ENCODE assay signal across 1 cellular context in genomic region chr9:99199938-99200539, GRCh38.
TF ChIP-seq lines count a peak whose summit lies in the region.

No MANE protein-coding gene starts in this region.

TF ChIP-seq in GM12878, 131 proteins besides CTCF, POLR2A, EP300 and RAD21 (continued from another document and continues in another):
- TF ChIP-seq ZBTB11 (CRISPR knock-in tag; IDR thresholded peaks at IDR 0.05) = no peak
- no peak for TF ChIP-seq CHD4 (IDR thresholded peaks at IDR 0.05)
- TF ChIP-seq NR2C2 (IDR thresholded peaks at IDR 0.05; ENCODE audit: borderline replicate concordance, control insufficient read depth, insufficient read length, low read depth) = no peak
- no peak for TF ChIP-seq USF1 (IDR thresholded peaks at IDR 0.05; ENCODE audit: borderline replicate concordance, extremely low read length, insufficient read depth, low read depth, low read length)
- 0 out of 4 replicates have a peak, but pooled peaks of 1 of the 2 experiments have one; percentile 17 for TF ChIP-seq BHLHE40 (IDR thresholded peaks at IDR 0.05; ENCODE audit: borderline replicate concordance in 1 of 2, low read depth in 2 of 2, low read length in 1 of 2)
- TF ChIP-seq STAT3 (IDR thresholded peaks at IDR 0.05; ENCODE audit: low read depth, low read length) = no peak
- TF ChIP-seq HDGF (IDR thresholded peaks at IDR 0.05) = no peak; the same call in 1 of the 2 replicates
- TF ChIP-seq BCLAF1 (IDR thresholded peaks at IDR 0.05) = no peak
- no peak; the same call in 1 of the 2 replicates for TF ChIP-seq NR2F1 (conservative IDR thresholded peaks at IDR 0.05)
- no peak for TF ChIP-seq POLR2AphosphoS2 (IDR thresholded peaks at IDR 0.05; ENCODE audit: low read depth, low read length)
- TF ChIP-seq MXI1 (IDR thresholded peaks at IDR 0.05; ENCODE audit: low read depth, low read length) = no peak
- TF ChIP-seq IRF3 (IDR thresholded peaks at IDR 0.05) = no peak
- TF ChIP-seq SUZ12 (IDR thresholded peaks at IDR 0.05; ENCODE audit: unreplicated experiment) = no peak
- no peak for TF ChIP-seq PML (IDR thresholded peaks at IDR 0.05; ENCODE audit: low read length)
- peak; percentile 60 for TF ChIP-seq RUNX3 (IDR thresholded peaks at IDR 0.05; ENCODE audit: low read length)
- TF ChIP-seq ZNF687 (IDR thresholded peaks at IDR 0.05) = peak; percentile 45; the same call in 1 of the 2 replicates
- TF ChIP-seq FOXK2 (IDR thresholded peaks at IDR 0.05) = no peak
- no peak for TF ChIP-seq SUPT20H (IDR thresholded peaks at IDR 0.05; ENCODE audit: borderline replicate concordance, control insufficient read depth, low read depth, low read length)
- TF ChIP-seq ATF7 (IDR thresholded peaks at IDR 0.05; ENCODE audit: low read depth) = peak; percentile 53; the same call in 1 of the 2 replicates
- peak; percentile 79 for TF ChIP-seq DPF2 (IDR thresholded peaks at IDR 0.05)
- no peak for TF ChIP-seq ZBTB33 (IDR thresholded peaks at IDR 0.05)
- peak in 1 of 2 experiments; percentile 55; a peak in 1 of 4 replicates for TF ChIP-seq ETV6 (conservative IDR thresholded peaks at IDR 0.05 in 1 of 2, IDR thresholded peaks at IDR 0.05 in 1 of 2; ENCODE audit: borderline replicate concordance in 1 of 2, low read depth in 1 of 2)
- 0 out of 2 replicates have a peak, but pooled peaks have one; percentile 13 for TF ChIP-seq FOXM1 (IDR thresholded peaks at IDR 0.05; ENCODE audit: low read depth, low read length)
- peak; percentile 91 for TF ChIP-seq SPI1 (IDR thresholded peaks at IDR 0.05; ENCODE audit: borderline replicate concordance, insufficient read depth, low read depth, low read length)
- peak; percentile 84 for TF ChIP-seq IKZF1 (conservative IDR thresholded peaks at IDR 0.05)
- no peak for TF ChIP-seq SP1 (IDR thresholded peaks at IDR 0.05; ENCODE audit: low read depth, low read length)
- no peak for TF ChIP-seq ATF3 (IDR thresholded peaks at IDR 0.05; ENCODE audit: borderline replicate concordance, extremely low read depth, low read depth, low read length)
- TF ChIP-seq IRF5 (IDR thresholded peaks at IDR 0.05; ENCODE audit: borderline replicate concordance) = no peak
- TF ChIP-seq ZZZ3 (IDR thresholded peaks at IDR 0.05; ENCODE audit: control insufficient read depth, insufficient read length, low read depth) = no peak
- no peak for TF ChIP-seq POLR2AphosphoS5 (IDR thresholded peaks at IDR 0.05; ENCODE audit: low read length)
- TF ChIP-seq YBX1 (IDR thresholded peaks at IDR 0.05) = no peak
- TF ChIP-seq CREB1 (IDR thresholded peaks at IDR 0.05; ENCODE audit: low read depth) = no peak
- TF ChIP-seq TCF7 (IDR thresholded peaks at IDR 0.05; ENCODE audit: borderline replicate concordance) = no peak
- TF ChIP-seq CEBPB (IDR thresholded peaks at IDR 0.05; ENCODE audit: borderline replicate concordance in 1 of 2, low read depth in 2 of 2, low read length in 2 of 2) = no peak
- 0 out of 2 replicates have a peak, but pooled peaks have one; percentile 34 for TF ChIP-seq MTA3 (IDR thresholded peaks at IDR 0.05; ENCODE audit: borderline replicate concordance, low read length)
- no peak for TF ChIP-seq HSF1 (IDR thresholded peaks at IDR 0.05; ENCODE audit: low read depth, low read length)
- TF ChIP-seq GABPA (IDR thresholded peaks at IDR 0.05; ENCODE audit: low read depth) = no peak
- TF ChIP-seq ZSCAN29 (IDR thresholded peaks at IDR 0.05) = no peak
- no peak for TF ChIP-seq SMAD5 (IDR thresholded peaks at IDR 0.05; ENCODE audit: low read depth)
- TF ChIP-seq ZNF384 (IDR thresholded peaks at IDR 0.05; ENCODE audit: borderline replicate concordance, low read depth, low read length) = no peak
- no peak for TF ChIP-seq BACH1 (IDR thresholded peaks at IDR 0.05; ENCODE audit: borderline replicate concordance)
- TF ChIP-seq IRF4 (IDR thresholded peaks at IDR 0.05; ENCODE audit: low read depth, low read length) = no peak
- TF ChIP-seq MTA2 (IDR thresholded peaks at IDR 0.05; ENCODE audit: low read depth) = 0 out of 2 replicates have a peak, but pooled peaks have one; percentile 57
